ENCODE assay signal across 8 cellular contexts in the genomic region with DNA sequence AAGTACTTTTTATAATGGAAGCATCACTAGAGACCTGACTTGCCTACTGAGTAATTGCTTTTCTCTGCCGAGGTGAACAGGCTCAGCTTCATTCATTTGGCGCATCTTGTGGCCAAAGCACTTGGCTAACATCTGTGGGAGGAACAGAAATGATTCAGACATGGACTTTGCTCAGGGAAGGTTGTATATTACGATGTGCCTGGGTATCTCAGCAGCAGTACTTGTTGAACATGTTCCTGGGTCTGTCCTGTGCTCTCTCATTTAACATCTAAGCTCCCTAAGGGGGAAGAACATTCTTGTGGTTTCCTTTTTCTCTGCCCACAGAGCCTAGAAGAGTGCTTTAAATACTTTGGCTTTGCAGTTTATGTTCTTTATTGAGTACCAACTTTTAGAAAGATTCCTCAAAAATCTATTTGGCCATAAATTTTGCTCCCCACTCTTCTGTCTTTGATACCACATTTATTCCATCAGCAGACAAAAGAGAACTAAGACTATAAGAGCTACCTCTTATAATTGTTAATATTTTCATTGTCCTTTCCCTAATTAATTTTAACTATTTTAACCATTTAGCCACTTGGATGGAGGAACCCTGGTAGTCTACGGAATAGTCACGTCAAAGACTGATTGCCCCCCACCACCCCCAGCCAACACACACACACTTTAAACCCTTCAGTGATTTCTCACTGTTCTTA.
A peak's percentile ranks its signal among the peaks of the same experiment; 100 is the strongest.
DNase-seq lines count a peak whose midpoint lies in the region; ATAC-seq, FAIRE-seq and TF ChIP-seq lines count a peak whose summit lies in the region.

No MANE protein-coding gene starts in this region.

- no peaks in the 10 kb centered on the region for H3K27me3 ChIP-seq in SJCRH30
- H3K27me3 ChIP-seq in effector memory CD4-positive, alpha-beta T cell (replicated peaks; ENCODE audit: control insufficient read depth, insufficient read depth, low read length, poor library complexity, severe bottlenecking), result no peaks in the 10 kb centered on the region

- no peak for TF ChIP-seq POLR2A in GM12892 (IDR thresholded peaks at IDR 0.05; ENCODE audit: low read depth, low read length)

- H3K9me3 ChIP-seq in SJCRH30 (replicated peaks), result no peaks in the 10 kb centered on the region
- no peaks in the 10 kb centered on the region for H3K9me3 ChIP-seq in effector memory CD4-positive, alpha-beta T cell (ENCODE audit: control insufficient read depth, low read length)

- no peaks in the 10 kb centered on the region for H3K36me3 ChIP-seq in SJCRH30
- H3K36me3 ChIP-seq in effector memory CD4-positive, alpha-beta T cell (ENCODE audit: control insufficient read depth, insufficient read depth, low read length), result no peaks in the 10 kb centered on the region

- no peak overlapping the region for H3K4me3 Mint-ChIP-seq in activated naive CD8-positive, alpha-beta T cell treated with anti-CD3 and anti-CD28 coated beads, Interleukin-2, amount 50 U/mL, for 24 hours

- H3K9me3 Mint-ChIP-seq in activated naive CD8-positive, alpha-beta T cell treated with anti-CD3 and anti-CD28 coated beads, Interleukin-2, amount 50 U/mL, for 24 hours, result no peaks in the 10 kb centered on the region

- peak; percentile 77 for FAIRE-seq in GM12892 (lab: Jason Lieb, UNC)

- H3K27me3 Mint-ChIP-seq in activated naive CD8-positive, alpha-beta T cell treated with anti-CD3 and anti-CD28 coated beads, Interleukin-2, amount 50 U/mL, for 24 hours, result peaks cover 4% of the 10 kb centered on the region

- no peak overlapping the region for H3K27ac Mint-ChIP-seq in activated naive CD8-positive, alpha-beta T cell treated with anti-CD3 and anti-CD28 coated beads, Interleukin-2, amount 50 U/mL, for 24 hours

- no peak overlapping the region for H3K4me3 ChIP-seq in SJCRH30
- no peak overlapping the region for H3K4me3 ChIP-seq in effector memory CD4-positive, alpha-beta T cell (ENCODE audit: insufficient read depth, low read depth, low read length, poor library complexity, severe bottlenecking)

- H3K4me1 ChIP-seq in SJCRH30, result peaks cover 55% of the 10 kb centered on the region
- H3K4me1 ChIP-seq in effector memory CD4-positive, alpha-beta T cell (ENCODE audit: control insufficient read depth, insufficient read depth, low read length, poor library complexity, severe bottlenecking), result peaks cover 8% of the 10 kb centered on the region

- no peaks in the 10 kb centered on the region for H3K36me3 Mint-ChIP-seq in activated naive CD8-positive, alpha-beta T cell treated with anti-CD3 and anti-CD28 coated beads, Interleukin-2, amount 50 U/mL, for 24 hours (ENCODE audit: low read depth)

- ATAC-seq in HG02798 (IDR thresholded peaks at IDR 0.05; ENCODE audit: poor library complexity, unreplicated experiment) (peak; percentile 62), left colon (peak; percentile 97)
- no peak for ATAC-seq in activated naive CD8-positive, alpha-beta T cell treated with anti-CD3 and anti-CD28 coated beads, Interleukin-2, amount 50 U/mL, for 24 hours

- intact Hi-C loops in left colon (cut with DNase I, micrococcal nuclease), result no loop called here

- DNase-seq in GM12892 (ENCODE audit: insufficient read length) (no peak), SJCRH30 (peak in 1 of 2 experiments; percentile 42), left colon (peak; percentile 29 to 61), NCI-H510A (lab: John Stamatoyannopoulos, UW) (no peak), OCI-M1 (lab: John Stamatoyannopoulos, UW) (no peak)
- no peak for DNase-seq in activated naive CD8-positive, alpha-beta T cell treated with anti-CD3 and anti-CD28 coated beads, Interleukin-2, amount 50 U/mL, for 24 hours
- DNase-seq in effector memory CD4-positive, alpha-beta T cell, result no peak

- peaks cover 33% of the 10 kb centered on the region for H3K4me1 Mint-ChIP-seq in activated naive CD8-positive, alpha-beta T cell treated with anti-CD3 and anti-CD28 coated beads, Interleukin-2, amount 50 U/mL, for 24 hours

- peak overlapping the region; percentile 39 for H3K27ac ChIP-seq in SJCRH30
- no peak overlapping the region for H3K27ac ChIP-seq in effector memory CD4-positive, alpha-beta T cell (ENCODE audit: insufficient read depth, low read length, poor library complexity, severe bottlenecking)

Comparison
In these comparisons a context has a peak if more than half of its experiments do, and no peak if none do; other contexts are left out.
1. DNase-seq: peak in left colon (2 of 2); none in GM12892 (single experiment), activated naive CD8-positive, alpha-beta T cell treated with anti-CD3 and anti-CD28 coated beads, Interleukin-2, amount 50 U/mL, for 24 hours (single experiment), NCI-H510A (single experiment), effector memory CD4-positive, alpha-beta T cell (0 of 3) and OCI-M1 (single experiment).